ENCODE assay signal across 7 cellular contexts in genomic region chr7:4616116-4616515, GRCh38.
"Had no signal": no experiment of that assay in that cellular context is flagged by ENCODE, and none has a peak within 500 bp of the region (broad histone marks: within the 10 kb centered on the region; RNA-seq: fewer than 3 reads in every experiment).

No MANE protein-coding gene starts in this region.

- H3K27ac ChIP-seq: GM23248 had no signal

- H3K9ac ChIP-seq: GM23248 had no signal

- DNase-seq: GM23248, GOT3, H7, HCEC 1CT, IMR-90, KG1 had no signal

- ATAC-seq: K562 had no signal

- H3K4me3 ChIP-seq: GM23248, K562 had no signal
